Comparison of ENCODE assay signal across 9 cellular contexts in genomic region chr6:26122005-26122388, GRCh38. TPM values are rescaled to one million over a fixed set of nuclear protein-coding genes. Genes with fewer than 3 reads are reported as not detected.
DNase-seq lines count a peak whose midpoint lies in the region; ATAC-seq and TF ChIP-seq lines count a peak whose summit lies in the region.
"Had no signal": no experiment of that assay in that cellular context is flagged by ENCODE, and none has a peak within 500 bp of the region (broad histone marks: within the 10 kb centered on the region; RNA-seq: fewer than 3 reads in every experiment).

No MANE protein-coding gene starts in this region.

- WGBS in heart left ventricle, 4 donors: 69 to 82% (median 78%) methylated on average over 4 of the region's 4 CpGs
- 80% methylated on average over 4 of the region's 4 CpGs for WGBS in right cardiac atrium
- WGBS in mesodermal cell (ENCODE audit: insufficient coverage in 2 of 2), 2 experiments: no CpG with 5 or more reads among the region's 4 CpGs

- H3K9ac ChIP-seq in adipocyte (ENCODE audit: low read length): peak overlapping the region; percentile 87

- H3K4me3 ChIP-seq in heart left ventricle: peak overlapping the region in 4 of 12 donors; percentile 79 to 97 (median 86)
- H3K4me3 ChIP-seq in right cardiac atrium (ENCODE audit: low read length): no peak overlapping the region
- H3K4me3 ChIP-seq in adipocyte (ENCODE audit: low read length): peak overlapping the region; percentile 98
- no peak overlapping the region for H3K4me3 ChIP-seq in mesodermal cell (ENCODE audit: extremely low read depth, insufficient read depth, low read length, poor library complexity, severe bottlenecking)
- no peak overlapping the region for H3K4me3 ChIP-seq in upper lobe of right lung

- peak overlapping the region in 10 of 12 donors; percentile 97 to 99 (median 98) for H3K27ac ChIP-seq in heart left ventricle
- H3K27ac ChIP-seq in right cardiac atrium (ENCODE audit: low read length): no peak overlapping the region
- H3K27ac ChIP-seq in mesodermal cell (ENCODE audit: low read depth, low read length, severe bottlenecking): peak overlapping the region; percentile 97
- H3K27ac ChIP-seq in upper lobe of right lung: peak overlapping the region; percentile 99

- intact Hi-C loops in heart left ventricle (cut with DNase I) (loop anchor here in 6 of 10 donors (1.0 to 10.0 kb wide), 11 partner anchors 18 to 165 kb away; a partner anchor contains a TSS), right cardiac atrium (cut with DNase I) (loop anchor here in 2 of 4 donors (2.0 to 10.0 kb wide), 3 partner anchors 17 to 73 kb away; a partner anchor contains a TSS), upper lobe of right lung (cut with DNase I) (no loop called here)

- no peak for ATAC-seq in heart left ventricle
- ATAC-seq in right cardiac atrium: no peak
- no peak for ATAC-seq in upper lobe of right lung
- ATAC-seq in HG03354 (IDR thresholded peaks at IDR 0.05; ENCODE audit: poor library complexity, severe bottlenecking, unreplicated experiment): no peak
- no peak for ATAC-seq in GM18519 (IDR thresholded peaks at IDR 0.05; ENCODE audit: low FRiP score, unreplicated experiment)

- H3K4me1 ChIP-seq in heart left ventricle (peaks cover 0 to 14% (median 7%) of the 10 kb centered on the region in 12 donors), right cardiac atrium (ENCODE audit: control insufficient read depth, insufficient read depth, low read length) (no peaks in the 10 kb centered on the region), adipocyte (ENCODE audit: control insufficient read depth, insufficient read depth, low read length) (peaks cover 17% of the 10 kb centered on the region), mesodermal cell (ENCODE audit: control insufficient read depth, insufficient read depth, low read length, poor library complexity, severe bottlenecking) (peaks cover 4% of the 10 kb centered on the region), upper lobe of right lung (peaks cover 5% of the 10 kb centered on the region)

- no peak for TF ChIP-seq CTCF in heart left ventricle (IDR thresholded peaks at IDR 0.05)
- no peak for TF ChIP-seq CTCF in upper lobe of right lung (IDR thresholded peaks at IDR 0.05)

- H3K27me3 ChIP-seq in heart left ventricle (no peaks in the 10 kb centered on the region), right cardiac atrium (ENCODE audit: control insufficient read depth, insufficient read depth) (no peaks in the 10 kb centered on the region), adipocyte (replicated peaks; ENCODE audit: control insufficient read depth, insufficient read depth, low read length) (no peaks in the 10 kb centered on the region), upper lobe of right lung (no peaks in the 10 kb centered on the region)

- no peak for TF ChIP-seq POLR2A in heart left ventricle (IDR thresholded peaks at IDR 0.05)

- DNase-seq in heart left ventricle (no peak), right cardiac atrium (no peak), adipocyte (ENCODE audit: low read depth) (no peak), upper lobe of right lung (no peak), NCI-H2196 (lab: John Stamatoyannopoulos, UW; ENCODE audit: unreplicated experiment) (no peak)
- DNase-seq: stimulated activated CD4-positive, alpha-beta T cell treated with anti-CD3 and anti-CD28 coated beads, Interleukin-15, amount 100 ng/mL, for 24 hours had no signal

- H3K9me3 ChIP-seq in heart left ventricle (no peaks in the 10 kb centered on the region), right cardiac atrium (ENCODE audit: control insufficient read depth, low read length) (no peaks in the 10 kb centered on the region), adipocyte (ENCODE audit: control insufficient read depth, low read length) (no peaks in the 10 kb centered on the region), mesodermal cell (ENCODE audit: control insufficient read depth, low read length) (no peaks in the 10 kb centered on the region), upper lobe of right lung (no peaks in the 10 kb centered on the region)

- no peaks in the 10 kb centered on the region for H3K36me3 ChIP-seq in heart left ventricle
- no peaks in the 10 kb centered on the region for H3K36me3 ChIP-seq in adipocyte (ENCODE audit: control insufficient read depth, insufficient read depth, low read length, severe bottlenecking)
- no peaks in the 10 kb centered on the region for H3K36me3 ChIP-seq in mesodermal cell (ENCODE audit: control insufficient read depth, insufficient read depth, low read length)
- H3K36me3 ChIP-seq in upper lobe of right lung: peaks cover under 1% of the 10 kb centered on the region

RNA-seq across cellular contexts. Expression of gene HFE, which starts 34.8 kb away (rescaled TPM):
- total RNA-seq in heart left ventricle: 10 to 100 TPM in 1 of 9 donors, 1 to 10 TPM in 8; 1.9 to 13.9 (median 3.0) TPM
- polyA plus RNA-seq in heart left ventricle: 1 to 10 TPM; 1.6 to 1.7 TPM
- 10 to 100 TPM in 1 of 4 donors, 1 to 10 TPM in 3; 4.3 to 13.2 (median 8.4) TPM for total RNA-seq in right cardiac atrium
- 5.3 TPM for polyA plus RNA-seq in right cardiac atrium
- 1.3 TPM for polyA plus RNA-seq in mesodermal cell (2013, experiment 1 of 2)
- 0.96 TPM for polyA plus RNA-seq in mesodermal cell (2013, experiment 2 of 2)
- 9.2 TPM for total RNA-seq in upper lobe of right lung
